Comparison of ENCODE assay signal across 1 cellular context in genomic region chr1:181033799-181034391, GRCh38.
TF ChIP-seq lines count a peak whose summit lies in the region.

Gene MR1, plus strand, starts transcription at chr1:181033983. Its CDS starts 25 bp downstream, at chr1:181034008.

TF ChIP-seq in K562, 482 proteins besides CTCF, POLR2A, EP300 and RAD21 (continued from another document and continues in another):
- no peak for TF ChIP-seq ZMIZ1 (IDR thresholded peaks at IDR 0.05; ENCODE audit: low read depth in 2 of 2, low read length in 2 of 2)
- TF ChIP-seq, protein P1, sequence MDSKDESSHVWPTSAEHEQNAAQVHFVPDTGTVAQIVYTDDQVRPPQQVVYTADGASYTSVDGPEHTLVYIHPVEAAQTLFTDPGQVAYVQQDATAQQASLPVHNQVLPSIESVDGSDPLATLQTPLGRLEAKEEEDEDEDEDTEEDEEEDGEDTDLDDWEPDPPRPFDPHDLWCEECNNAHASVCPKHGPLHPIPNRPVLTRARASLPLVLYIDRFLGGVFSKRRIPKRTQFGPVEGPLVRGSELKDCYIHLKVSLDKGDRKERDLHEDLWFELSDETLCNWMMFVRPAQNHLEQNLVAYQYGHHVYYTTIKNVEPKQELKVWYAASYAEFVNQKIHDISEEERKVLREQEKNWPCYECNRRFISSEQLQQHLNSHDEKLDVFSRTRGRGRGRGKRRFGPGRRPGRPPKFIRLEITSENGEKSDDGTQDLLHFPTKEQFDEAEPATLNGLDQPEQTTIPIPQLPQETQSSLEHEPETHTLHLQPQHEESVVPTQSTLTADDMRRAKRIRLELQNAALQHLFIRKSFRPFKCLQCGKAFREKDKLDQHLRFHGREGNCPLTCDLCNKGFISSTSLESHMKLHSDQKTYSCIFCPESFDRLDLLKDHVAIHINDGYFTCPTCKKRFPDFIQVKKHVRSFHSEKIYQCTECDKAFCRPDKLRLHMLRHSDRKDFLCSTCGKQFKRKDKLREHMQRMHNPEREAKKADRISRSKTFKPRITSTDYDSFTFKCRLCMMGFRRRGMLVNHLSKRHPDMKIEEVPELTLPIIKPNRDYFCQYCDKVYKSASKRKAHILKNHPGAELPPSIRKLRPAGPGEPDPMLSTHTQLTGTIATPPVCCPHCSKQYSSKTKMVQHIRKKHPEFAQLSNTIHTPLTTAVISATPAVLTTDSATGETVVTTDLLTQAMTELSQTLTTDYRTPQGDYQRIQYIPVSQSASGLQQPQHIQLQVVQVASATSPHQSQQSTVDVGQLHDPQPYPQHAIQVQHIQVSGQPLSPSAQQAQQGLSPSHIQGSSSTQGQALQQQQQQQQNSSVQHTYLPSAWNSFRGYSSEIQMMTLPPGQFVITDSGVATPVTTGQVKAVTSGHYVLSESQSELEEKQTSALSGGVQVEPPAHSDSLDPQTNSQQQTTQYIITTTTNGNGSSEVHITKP (IDR thresholded peaks at IDR 0.05; ENCODE audit: partially characterized antibody) = no peak
- TF ChIP-seq HMGXB4 (CRISPR knock-in tag; IDR thresholded peaks at IDR 0.05) = no peak
- TF ChIP-seq TBL1XR1 (IDR thresholded peaks at IDR 0.05; ENCODE audit: low read length in 2 of 2) = peak in 1 of 2 experiments; percentile 60; a peak in 1 of 4 replicates
- TF ChIP-seq PRPF4 (IDR thresholded peaks at IDR 0.05; ENCODE audit: insufficient read depth, low read depth, low read length, poor library complexity, severe bottlenecking) = no peak
- no peak for TF ChIP-seq MCM7 (IDR thresholded peaks at IDR 0.05)
- TF ChIP-seq BACH1 (tag; IDR thresholded peaks at IDR 0.05) = peak; percentile 7; the same call in 1 of the 2 replicates
- no peak for TF ChIP-seq GTF2A2 (tag; IDR thresholded peaks at IDR 0.05)
- no peak for TF ChIP-seq GTF3C2 (IDR thresholded peaks at IDR 0.05; ENCODE audit: borderline replicate concordance, extremely low read depth, insufficient read length)
- TF ChIP-seq NFE2 (IDR thresholded peaks at IDR 0.05; ENCODE audit: low read depth) = peak; percentile 51; the same call in 1 of the 2 replicates
- no peak for TF ChIP-seq LCOR (CRISPR knock-in tag; IDR thresholded peaks at IDR 0.05)
- no peak for TF ChIP-seq KLF16 (IDR thresholded peaks at IDR 0.05)
- no peak for TF ChIP-seq ATF2 (CRISPR knock-in tag; IDR thresholded peaks at IDR 0.05)
- peak; percentile 74; the same call in 1 of the 2 replicates for TF ChIP-seq PHF8 (IDR thresholded peaks at IDR 0.05; ENCODE audit: borderline replicate concordance, low read length)
- TF ChIP-seq, protein P2, sequence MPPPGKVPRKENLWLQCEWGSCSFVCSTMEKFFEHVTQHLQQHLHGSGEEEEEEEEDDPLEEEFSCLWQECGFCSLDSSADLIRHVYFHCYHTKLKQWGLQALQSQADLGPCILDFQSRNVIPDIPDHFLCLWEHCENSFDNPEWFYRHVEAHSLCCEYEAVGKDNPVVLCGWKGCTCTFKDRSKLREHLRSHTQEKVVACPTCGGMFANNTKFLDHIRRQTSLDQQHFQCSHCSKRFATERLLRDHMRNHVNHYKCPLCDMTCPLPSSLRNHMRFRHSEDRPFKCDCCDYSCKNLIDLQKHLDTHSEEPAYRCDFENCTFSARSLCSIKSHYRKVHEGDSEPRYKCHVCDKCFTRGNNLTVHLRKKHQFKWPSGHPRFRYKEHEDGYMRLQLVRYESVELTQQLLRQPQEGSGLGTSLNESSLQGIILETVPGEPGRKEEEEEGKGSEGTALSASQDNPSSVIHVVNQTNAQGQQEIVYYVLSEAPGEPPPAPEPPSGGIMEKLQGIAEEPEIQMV (tag; conservative IDR thresholded peaks at IDR 0.05; ENCODE audit: low read depth) = no peak
- 0 out of 4 replicates have a peak, but pooled peaks of 1 of the 2 experiments have one; percentile 35 for TF ChIP-seq RCOR1 (IDR thresholded peaks at IDR 0.05; ENCODE audit: borderline replicate concordance in 1 of 2, low read depth in 2 of 2, low read length in 2 of 2)
- no peak for TF ChIP-seq MTA3 (IDR thresholded peaks at IDR 0.05; ENCODE audit: borderline replicate concordance)
- TF ChIP-seq ZNF668 (CRISPR knock-in tag; IDR thresholded peaks at IDR 0.05) = no peak
- TF ChIP-seq CCAR2 (IDR thresholded peaks at IDR 0.05; ENCODE audit: low read depth, low read length) = no peak
- TF ChIP-seq BRD9 (IDR thresholded peaks at IDR 0.05; ENCODE audit: low read depth, partially characterized antibody) = peak; percentile 81
- TF ChIP-seq ZNF253 (CRISPR knock-in tag; conservative IDR thresholded peaks at IDR 0.05) = no peak
- peak; percentile 33; the same call in 1 of the 2 replicates for TF ChIP-seq BHLHE40 (IDR thresholded peaks at IDR 0.05; ENCODE audit: low read length)
- TF ChIP-seq, protein P3, sequence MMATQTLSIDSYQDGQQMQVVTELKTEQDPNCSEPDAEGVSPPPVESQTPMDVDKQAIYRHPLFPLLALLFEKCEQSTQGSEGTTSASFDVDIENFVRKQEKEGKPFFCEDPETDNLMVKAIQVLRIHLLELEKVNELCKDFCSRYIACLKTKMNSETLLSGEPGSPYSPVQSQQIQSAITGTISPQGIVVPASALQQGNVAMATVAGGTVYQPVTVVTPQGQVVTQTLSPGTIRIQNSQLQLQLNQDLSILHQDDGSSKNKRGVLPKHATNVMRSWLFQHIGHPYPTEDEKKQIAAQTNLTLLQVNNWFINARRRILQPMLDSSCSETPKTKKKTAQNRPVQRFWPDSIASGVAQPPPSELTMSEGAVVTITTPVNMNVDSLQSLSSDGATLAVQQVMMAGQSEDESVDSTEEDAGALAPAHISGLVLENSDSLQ (IDR thresholded peaks at IDR 0.05) = peak; percentile 90
- 0 out of 2 replicates have a peak, but pooled peaks have one; percentile 25 for TF ChIP-seq JUN (IDR thresholded peaks at IDR 0.05; ENCODE audit: borderline replicate concordance, low read depth, low read length)
- TF ChIP-seq JUN (CRISPR knock-in tag; IDR thresholded peaks at IDR 0.05; ENCODE audit: borderline replicate concordance) = no peak
- TF ChIP-seq CHD1 (IDR thresholded peaks at IDR 0.05; ENCODE audit: low read length) = peak; percentile 54
- TF ChIP-seq, protein P4, sequence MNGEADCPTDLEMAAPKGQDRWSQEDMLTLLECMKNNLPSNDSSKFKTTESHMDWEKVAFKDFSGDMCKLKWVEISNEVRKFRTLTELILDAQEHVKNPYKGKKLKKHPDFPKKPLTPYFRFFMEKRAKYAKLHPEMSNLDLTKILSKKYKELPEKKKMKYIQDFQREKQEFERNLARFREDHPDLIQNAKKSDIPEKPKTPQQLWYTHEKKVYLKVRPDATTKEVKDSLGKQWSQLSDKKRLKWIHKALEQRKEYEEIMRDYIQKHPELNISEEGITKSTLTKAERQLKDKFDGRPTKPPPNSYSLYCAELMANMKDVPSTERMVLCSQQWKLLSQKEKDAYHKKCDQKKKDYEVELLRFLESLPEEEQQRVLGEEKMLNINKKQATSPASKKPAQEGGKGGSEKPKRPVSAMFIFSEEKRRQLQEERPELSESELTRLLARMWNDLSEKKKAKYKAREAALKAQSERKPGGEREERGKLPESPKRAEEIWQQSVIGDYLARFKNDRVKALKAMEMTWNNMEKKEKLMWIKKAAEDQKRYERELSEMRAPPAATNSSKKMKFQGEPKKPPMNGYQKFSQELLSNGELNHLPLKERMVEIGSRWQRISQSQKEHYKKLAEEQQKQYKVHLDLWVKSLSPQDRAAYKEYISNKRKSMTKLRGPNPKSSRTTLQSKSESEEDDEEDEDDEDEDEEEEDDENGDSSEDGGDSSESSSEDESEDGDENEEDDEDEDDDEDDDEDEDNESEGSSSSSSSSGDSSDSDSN (IDR thresholded peaks at IDR 0.05; ENCODE audit: borderline replicate concordance in 1 of 2, low read depth in 2 of 2, low read length in 2 of 2) = no peak
- TF ChIP-seq SAP30 (IDR thresholded peaks at IDR 0.05; ENCODE audit: borderline replicate concordance, insufficient read depth, low read depth, low read length, poor library complexity, severe bottlenecking) = peak; percentile 54
- no peak for TF ChIP-seq ZFP1 (CRISPR knock-in tag; IDR thresholded peaks at IDR 0.05)
- peak; percentile 30; the same call in 1 of the 2 replicates for TF ChIP-seq NFRKB (IDR thresholded peaks at IDR 0.05; ENCODE audit: low read depth)
- peak in 1 of 3 experiments; percentile 75 for TF ChIP-seq YY1 (IDR thresholded peaks at IDR 0.05; ENCODE audit: borderline replicate concordance in 1 of 3, control insufficient read depth in 1 of 3, extremely low read depth in 1 of 3, insufficient read depth in 3 of 3, insufficient read length in 1 of 3, insufficient replicate concordance in 2 of 3, low read depth in 1 of 3, low read length in 2 of 3)
- peak; percentile 80 for TF ChIP-seq ELF1 (tag; IDR thresholded peaks at IDR 0.05)
- TF ChIP-seq, protein P5, sequence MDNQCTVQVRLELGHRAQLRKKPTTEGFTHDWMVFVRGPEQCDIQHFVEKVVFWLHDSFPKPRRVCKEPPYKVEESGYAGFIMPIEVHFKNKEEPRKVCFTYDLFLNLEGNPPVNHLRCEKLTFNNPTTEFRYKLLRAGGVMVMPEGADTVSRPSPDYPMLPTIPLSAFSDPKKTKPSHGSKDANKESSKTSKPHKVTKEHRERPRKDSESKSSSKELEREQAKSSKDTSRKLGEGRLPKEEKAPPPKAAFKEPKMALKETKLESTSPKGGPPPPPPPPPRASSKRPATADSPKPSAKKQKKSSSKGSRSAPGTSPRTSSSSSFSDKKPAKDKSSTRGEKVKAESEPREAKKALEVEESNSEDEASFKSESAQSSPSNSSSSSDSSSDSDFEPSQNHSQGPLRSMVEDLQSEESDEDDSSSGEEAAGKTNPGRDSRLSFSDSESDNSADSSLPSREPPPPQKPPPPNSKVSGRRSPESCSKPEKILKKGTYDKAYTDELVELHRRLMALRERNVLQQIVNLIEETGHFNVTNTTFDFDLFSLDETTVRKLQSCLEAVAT (IDR thresholded peaks at IDR 0.05) = peak in 1 of 2 experiments; percentile 20; a peak in 1 of 4 replicates
- TF ChIP-seq RBM25 (IDR thresholded peaks at IDR 0.05; ENCODE audit: low read depth, low read length, severe bottlenecking) = peak; percentile 89
- 0 out of 2 replicates have a peak, but pooled peaks have one; percentile 12 for TF ChIP-seq ZNF436 (CRISPR knock-in tag; IDR thresholded peaks at IDR 0.05)
